ENCODE assay signal across 1 cellular context in genomic region chr16:88593910-88594309, GRCh38.
TF ChIP-seq lines count a peak whose summit lies in the region.

No MANE protein-coding gene starts in this region.

TF ChIP-seq in GM12878, 131 proteins besides CTCF, POLR2A, EP300 and RAD21 (continued from another document):
- TF ChIP-seq, protein P1, sequence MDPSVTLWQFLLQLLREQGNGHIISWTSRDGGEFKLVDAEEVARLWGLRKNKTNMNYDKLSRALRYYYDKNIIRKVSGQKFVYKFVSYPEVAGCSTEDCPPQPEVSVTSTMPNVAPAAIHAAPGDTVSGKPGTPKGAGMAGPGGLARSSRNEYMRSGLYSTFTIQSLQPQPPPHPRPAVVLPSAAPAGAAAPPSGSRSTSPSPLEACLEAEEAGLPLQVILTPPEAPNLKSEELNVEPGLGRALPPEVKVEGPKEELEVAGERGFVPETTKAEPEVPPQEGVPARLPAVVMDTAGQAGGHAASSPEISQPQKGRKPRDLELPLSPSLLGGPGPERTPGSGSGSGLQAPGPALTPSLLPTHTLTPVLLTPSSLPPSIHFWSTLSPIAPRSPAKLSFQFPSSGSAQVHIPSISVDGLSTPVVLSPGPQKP (IDR thresholded peaks at IDR 0.05; ENCODE audit: low read depth, low read length), result no peak
- TF ChIP-seq CREB1 (IDR thresholded peaks at IDR 0.05; ENCODE audit: low read depth) (no peak), DPF2 (IDR thresholded peaks at IDR 0.05) (no peak), NKRF (conservative IDR thresholded peaks at IDR 0.05) (no peak), CHD2 (IDR thresholded peaks at IDR 0.05; ENCODE audit: borderline replicate concordance, low read depth, low read length) (no peak), MEF2B (IDR thresholded peaks at IDR 0.05; ENCODE audit: partially characterized antibody, poor library complexity, severe bottlenecking) (no peak), CEBPB (IDR thresholded peaks at IDR 0.05; ENCODE audit: borderline replicate concordance in 1 of 2, low read depth in 2 of 2, low read length in 2 of 2) (no peak), MEF2A (IDR thresholded peaks at IDR 0.05; ENCODE audit: insufficient read depth, low read depth, low read length) (no peak), POLR2AphosphoS5 (IDR thresholded peaks at IDR 0.05; ENCODE audit: low read length) (no peak), SPI1 (IDR thresholded peaks at IDR 0.05; ENCODE audit: borderline replicate concordance, insufficient read depth, low read depth, low read length) (no peak), ZZZ3 (IDR thresholded peaks at IDR 0.05; ENCODE audit: control insufficient read depth, insufficient read length, low read depth) (no peak), HDAC6 (IDR thresholded peaks at IDR 0.05; ENCODE audit: unreplicated experiment) (no peak), RAD51 (IDR thresholded peaks at IDR 0.05) (no peak), ASH2L (IDR thresholded peaks at IDR 0.05; ENCODE audit: borderline replicate concordance, low read depth) (no peak)
- TF ChIP-seq, protein P2, sequence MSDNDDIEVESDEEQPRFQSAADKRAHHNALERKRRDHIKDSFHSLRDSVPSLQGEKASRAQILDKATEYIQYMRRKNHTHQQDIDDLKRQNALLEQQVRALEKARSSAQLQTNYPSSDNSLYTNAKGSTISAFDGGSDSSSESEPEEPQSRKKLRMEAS (IDR thresholded peaks at IDR 0.05; ENCODE audit: low read depth, low read length), result no peak
